In genomic region chr9:36765468-36766341, GRCh38 we compare ENCODE assay signal across 9 cellular contexts.
A peak's percentile ranks its signal among the peaks of the same experiment; 100 is the strongest.
DNase-seq lines count a peak whose midpoint lies in the region; ATAC-seq and TF ChIP-seq lines count a peak whose summit lies in the region.
"Had no signal": no experiment of that assay in that cellular context is flagged by ENCODE, and none has a peak within 500 bp of the region (broad histone marks: within the 10 kb centered on the region; RNA-seq: fewer than 3 reads in every experiment).

No MANE protein-coding gene starts in this region.

- WGBS in aorta, 2 donors = 10 to 17% methylated on average over 35 to 37 of the region's 37 CpGs

- H3K4me1 ChIP-seq in DND-41 (ENCODE audit: insufficient read depth, low read length) (no peaks in the 10 kb centered on the region), KMS-11 (ENCODE audit: low read depth, poor library complexity, severe bottlenecking) (no peaks in the 10 kb centered on the region), left ventricle myocardium inferior (no peaks in the 10 kb centered on the region), rectal smooth muscle tissue (ENCODE audit: control insufficient read depth, insufficient read depth, low read length) (no peaks in the 10 kb centered on the region), aorta (ENCODE audit: control insufficient read depth in 1 of 2, insufficient read depth in 2 of 2, low read length in 2 of 2) (no peaks in the 10 kb centered on the region)
- H3K4me1 ChIP-seq: ascending aorta had no signal

- ATAC-seq in DND-41 (ENCODE audit: insufficient read depth, low read depth) = peak; percentile 85
- ATAC-seq in GM21619 (IDR thresholded peaks at IDR 0.05; ENCODE audit: unreplicated experiment) = peak; percentile 99
- ATAC-seq in aorta (ENCODE audit: low FRiP score) = peak; percentile 66

- no peak for TF ChIP-seq CTCF in DND-41 (IDR thresholded peaks at IDR 0.05; ENCODE audit: borderline replicate concordance, extremely low read depth, low read length, poor library complexity, severe bottlenecking)
- no peak for TF ChIP-seq CTCF in KMS-11 (conservative IDR thresholded peaks at IDR 0.05; ENCODE audit: low read depth, low read length)
- TF ChIP-seq CTCF in left ventricle myocardium inferior (IDR thresholded peaks at IDR 0.05; ENCODE audit: borderline replicate concordance) = no peak

- H3K4me3 ChIP-seq in DND-41 (ENCODE audit: low read depth in 1 of 2, low read length in 2 of 2) (no peak overlapping the region), KMS-11 (IDR thresholded peaks at IDR 0.05; ENCODE audit: insufficient read depth, low read depth, low read length) (no peak overlapping the region), left ventricle myocardium inferior (peak overlapping the region; percentile 43), rectal smooth muscle tissue (ENCODE audit: low read length) (peak overlapping the region; percentile 38), aorta (ENCODE audit: low read length in 2 of 2) (no peak overlapping the region)

- intact Hi-C loops in left ventricle myocardium inferior (cut with micrococcal nuclease) = no loop called here
- intact Hi-C loops in aorta (cut with DNase I) = no loop called here

- H4K20me1 ChIP-seq in DND-41 (ENCODE audit: insufficient read depth, low read length) (peaks cover 3% of the 10 kb centered on the region; the same call in 1 of the 2 replicates), KMS-11 (ENCODE audit: insufficient read depth) (no peaks in the 10 kb centered on the region)

- no peaks in the 10 kb centered on the region for H3K27me3 ChIP-seq in DND-41 (ENCODE audit: insufficient read depth, low read length, poor library complexity)
- peaks cover 40% of the 10 kb centered on the region for H3K27me3 ChIP-seq in KMS-11 (ENCODE audit: insufficient read depth, low read depth)
- peaks cover 75% of the 10 kb centered on the region for H3K27me3 ChIP-seq in left ventricle myocardium inferior (ENCODE audit: low read depth)
- H3K27me3 ChIP-seq in rectal smooth muscle tissue (ENCODE audit: control insufficient read depth, insufficient read depth, low read length) = peaks cover 6% of the 10 kb centered on the region
- no peaks in the 10 kb centered on the region for H3K27me3 ChIP-seq in aorta (ENCODE audit: control insufficient read depth in 1 of 2, insufficient read depth in 2 of 2, low read length in 1 of 2)
- H3K27me3 ChIP-seq: ascending aorta had no signal

- H3K4me2 ChIP-seq in DND-41 (ENCODE audit: insufficient read depth, low read length) (no peak overlapping the region), KMS-11 (peak overlapping the region; percentile 70)

- H2AFZ ChIP-seq in DND-41 (ENCODE audit: low read depth, low read length) = no peak overlapping the region
- H2AFZ ChIP-seq in KMS-11 (ENCODE audit: low read depth) = peak overlapping the region; percentile 74

- H3K27ac ChIP-seq in DND-41 (ENCODE audit: low read length) = no peak overlapping the region
- peak overlapping the region; percentile 28; the same call in 1 of the 2 replicates for H3K27ac ChIP-seq in KMS-11
- H3K27ac ChIP-seq in left ventricle myocardium inferior (replicated peaks) = no peak overlapping the region
- no peak overlapping the region for H3K27ac ChIP-seq in rectal smooth muscle tissue (ENCODE audit: low read depth, low read length)
- no peak overlapping the region for H3K27ac ChIP-seq in aorta (ENCODE audit: low read depth in 1 of 2, low read length in 2 of 2)
- H3K27ac ChIP-seq: ascending aorta had no signal

- DNase-seq in DND-41 = peak; percentile 49
- peak; percentile 89 to 90 for DNase-seq in SHP77 (lab: John Stamatoyannopoulos, UW)
- peak; percentile 87 for DNase-seq in activated gamma-delta T cell treated with Interleukin-2 at 50 U/mL for 16 hours
- DNase-seq in left ventricle myocardium inferior = peak; percentile 41
- peak; percentile 81 to 82 for DNase-seq in aorta

- no peaks in the 10 kb centered on the region for H3K79me2 ChIP-seq in DND-41 (ENCODE audit: insufficient read depth, low read length)
- H3K79me2 ChIP-seq in KMS-11 (ENCODE audit: insufficient read depth, low read depth) = no peaks in the 10 kb centered on the region

- H3K9me3 ChIP-seq in DND-41 (ENCODE audit: insufficient read depth, low read length, severe bottlenecking) (no peaks in the 10 kb centered on the region), left ventricle myocardium inferior (replicated peaks) (no peaks in the 10 kb centered on the region), aorta (ENCODE audit: control insufficient read depth, low read length) (no peaks in the 10 kb centered on the region)
- H3K9me3 ChIP-seq: ascending aorta had no signal

- H3K9ac ChIP-seq in DND-41 (ENCODE audit: low read depth, low read length) (no peak overlapping the region), KMS-11 (peak overlapping the region; percentile 15; the same call in 1 of the 2 replicates), rectal smooth muscle tissue (ENCODE audit: low read length) (no peak overlapping the region)

- no peaks in the 10 kb centered on the region for H3K36me3 ChIP-seq in DND-41 (ENCODE audit: insufficient read depth, low read length)
- no peaks in the 10 kb centered on the region for H3K36me3 ChIP-seq in KMS-11 (ENCODE audit: insufficient read depth)
- no peaks in the 10 kb centered on the region for H3K36me3 ChIP-seq in left ventricle myocardium inferior
- no peaks in the 10 kb centered on the region for H3K36me3 ChIP-seq in rectal smooth muscle tissue (ENCODE audit: control insufficient read depth, insufficient read depth, low read length)
- H3K36me3 ChIP-seq in aorta (ENCODE audit: control insufficient read depth in 1 of 2, insufficient read depth in 2 of 2, low read length in 1 of 2) = no peaks in the 10 kb centered on the region
- H3K36me3 ChIP-seq: ascending aorta had no signal

Comparison
In these comparisons a context has a peak if more than half of its experiments do, and no peak if none do; other contexts are left out.
1. H3K4me3 ChIP-seq: peak in left ventricle myocardium inferior (single experiment) and rectal smooth muscle tissue (single experiment); none in DND-41 (0 of 2), KMS-11 (single experiment) and aorta (0 of 2).
2. Peak in every context shown above with its lines, with median percentiles within 50 percentile points of each other: ATAC-seq and DNase-seq.